ENCODE assay signal across 18 cellular contexts in genomic region chr6:143707702-143708101, GRCh38. TPM values are rescaled to one million over a fixed set of nuclear protein-coding genes. Genes with fewer than 3 reads are reported as not detected.
DNase-seq lines count a peak whose midpoint lies in the region; ATAC-seq and TF ChIP-seq lines count a peak whose summit lies in the region.
"Had no signal": no experiment of that assay in that cellular context is flagged by ENCODE, and none has a peak within 500 bp of the region (broad histone marks: within the 10 kb centered on the region; RNA-seq: fewer than 3 reads in every experiment).

No MANE protein-coding gene starts in this region.

- ATAC-seq in activated T-helper 17 cell treated with anti-CD3 and anti-CD28 coated beads, Interleukin-2, amount 50 U/mL, for 72 hours (replicated peaks): no peak
- ATAC-seq in left lobe of liver: peak; percentile 33
- ATAC-seq: A549 had no signal

- H3K4ac ChIP-seq in H9 (ENCODE audit: low read depth, low read length): no peak overlapping the region

- no peak overlapping the region for H2BK15ac ChIP-seq in H9 (ENCODE audit: low read depth, low read length)

- H3K18ac ChIP-seq in H9 (ENCODE audit: insufficient read length, low read depth, low read length): no peak overlapping the region

- no peak overlapping the region for H4K91ac ChIP-seq in H9 (ENCODE audit: insufficient read length, low read depth, low read length)

- no peaks in the 10 kb centered on the region for H3K27me3 ChIP-seq in H9 (ENCODE audit: insufficient read depth, low read length)
- H3K27me3 ChIP-seq: MG63 had no signal

- peak overlapping the region; percentile 15 to 77 (median 70) for H3K27ac Mint-ChIP-seq in CD14-positive monocyte
- H3K27ac Mint-ChIP-seq in H9: peak overlapping the region; percentile 5 to 25 (median 11); a peak in 3 of 7 replicates
- H3K27ac Mint-ChIP-seq in activated T-helper 17 cell treated with anti-CD3 and anti-CD28 coated beads, Interleukin-2, amount 50 U/mL, for 72 hours: peak overlapping the region; percentile 25
- H3K27ac Mint-ChIP-seq: B cell had no signal

- H2BK12ac ChIP-seq in H9 (ENCODE audit: insufficient read length, low read depth, low read length): no peak overlapping the region

- H3K9me3 ChIP-seq in H9 (ENCODE audit: control insufficient read depth, low read depth, low read length): no peaks in the 10 kb centered on the region
- H3K9me3 ChIP-seq: A549 had no signal

- WGBS in H9 (ENCODE audit: extremely low coverage, insufficient read length, low lambda C conversion rate): no CpG with 5 or more reads among the region's 3 CpGs

- H3K9me3 Mint-ChIP-seq in CD14-positive monocyte (peaks cover 2 to 9% (median 4%) of the 10 kb centered on the region in 7 donors), H9 (peaks cover 12 to 15% of the 10 kb centered on the region in 2 experiments; a peak in 3 of 5 replicates)
- H3K9me3 Mint-ChIP-seq in activated T-helper 17 cell treated with anti-CD3 and anti-CD28 coated beads, Interleukin-2, amount 50 U/mL, for 72 hours: no peaks in the 10 kb centered on the region

- no peaks in the 10 kb centered on the region for H3K23me2 ChIP-seq in H9 (ENCODE audit: insufficient read length, low read depth, low read length, poor library complexity, severe bottlenecking)

- no peak overlapping the region for H3K23ac ChIP-seq in H9 (ENCODE audit: insufficient read length, low read depth, low read length)

- no peak overlapping the region for H2BK5ac ChIP-seq in H9 (ENCODE audit: insufficient read length, low read length)

- DNase-seq in CD14-positive monocyte (ENCODE audit: low spot score) (no peak), H9 (no peak), left lobe of liver (ENCODE audit: low spot score) (no peak), cerebellar cortex (ENCODE audit: low spot score) (no peak), HuH-7.5 (ENCODE audit: low spot score) (no peak)
- no peak for DNase-seq in stimulated activated CD8-positive, alpha-beta memory T cell treated with anti-CD3 and anti-CD28 coated beads, Interleukin-4, amount 100 ng/mL, for 48 hours
- DNase-seq: CD4-positive, CD25-positive, alpha-beta regulatory T cell; EL; MG63; NCI-H1092 treated with DMSO at 0.1 percent for 48 hours; NCI-H146; NCI-H2029; NCI-H2171; NCI-H524 treated with DMSO at 0.1 percent for 48 hours; NCI-H82 had no signal

- H4K20me1 ChIP-seq in H9 (ENCODE audit: control insufficient read depth, insufficient read depth, insufficient read length): no peaks in the 10 kb centered on the region

- TF ChIP-seq CTCF in CD14-positive monocyte (IDR thresholded peaks at IDR 0.05): no peak
- no peak for TF ChIP-seq CTCF in H9 (conservative IDR thresholded peaks at IDR 0.05)

- no peak overlapping the region for H2AFZ ChIP-seq in H9 (ENCODE audit: low read length)

- H3K4me2 ChIP-seq in H9 (ENCODE audit: insufficient read depth, insufficient read length, low read length): no peak overlapping the region
- H3K4me2 ChIP-seq: A549 had no signal

- no peak overlapping the region for H4K8ac ChIP-seq in H9 (replicated peaks; ENCODE audit: insufficient read length, low read depth, low read length)

- no peak overlapping the region for H3K14ac ChIP-seq in H9 (ENCODE audit: insufficient read depth, low read length)

- H3K4me3 Mint-ChIP-seq in CD14-positive monocyte (no peak overlapping the region), H9 (no peak overlapping the region)
- no peak overlapping the region for H3K4me3 Mint-ChIP-seq in activated T-helper 17 cell treated with anti-CD3 and anti-CD28 coated beads, Interleukin-2, amount 50 U/mL, for 72 hours
- H3K4me3 Mint-ChIP-seq: B cell; CD4-positive, CD25-positive, alpha-beta regulatory T cell had no signal

- no peak overlapping the region for H4K5ac ChIP-seq in H9 (ENCODE audit: insufficient read length, low read depth, low read length)

- H3K27me3 Mint-ChIP-seq in CD14-positive monocyte (ENCODE audit: low read depth in 3 of 3) (no peaks in the 10 kb centered on the region), H9 (ENCODE audit: low read depth) (no peaks in the 10 kb centered on the region)
- no peaks in the 10 kb centered on the region for H3K27me3 Mint-ChIP-seq in activated T-helper 17 cell treated with anti-CD3 and anti-CD28 coated beads, Interleukin-2, amount 50 U/mL, for 72 hours
- H3K27me3 Mint-ChIP-seq: B cell; CD4-positive, CD25-positive, alpha-beta regulatory T cell had no signal

- H3K4me1 Mint-ChIP-seq in CD14-positive monocyte (peaks cover 45% of the 10 kb centered on the region), H9 (peaks cover 10 to 16% of the 10 kb centered on the region in 2 experiments)
- peaks cover 14% of the 10 kb centered on the region for H3K4me1 Mint-ChIP-seq in activated T-helper 17 cell treated with anti-CD3 and anti-CD28 coated beads, Interleukin-2, amount 50 U/mL, for 72 hours

- H3T11ph ChIP-seq in H9 (ENCODE audit: low read length): no peak overlapping the region

- H3K36me3 Mint-ChIP-seq in CD14-positive monocyte: peaks cover 5 to 11% of the 10 kb centered on the region in 2 donors
- peaks cover 25 to 41% (median 27%) of the 10 kb centered on the region in 3 experiments for H3K36me3 Mint-ChIP-seq in H9 (ENCODE audit: insufficient read depth in 1 of 3, low read depth in 3 of 3)
- peaks cover 4% of the 10 kb centered on the region for H3K36me3 Mint-ChIP-seq in activated T-helper 17 cell treated with anti-CD3 and anti-CD28 coated beads, Interleukin-2, amount 50 U/mL, for 72 hours (ENCODE audit: low read depth)

- intact Hi-C loops in CD14-positive monocyte (cut with micrococcal nuclease): no loop called here

- no peaks in the 10 kb centered on the region for H3K4me1 ChIP-seq in H9 (ENCODE audit: insufficient read depth, low read length)
- H3K4me1 ChIP-seq: A549 had no signal

- H3K27ac ChIP-seq in H9 (ENCODE audit: insufficient read length, low read depth, low read length): no peak overlapping the region
- H3K27ac ChIP-seq: A549 had no signal

- no peak overlapping the region for H2BK120ac ChIP-seq in H9 (ENCODE audit: low read depth, low read length, poor library complexity, severe bottlenecking)

- H3K9ac ChIP-seq in H9 (ENCODE audit: extremely low read depth, insufficient read length, low read length): no peak overlapping the region

- no peaks in the 10 kb centered on the region; the same call in 1 of the 2 replicates for H3K79me2 ChIP-seq in H9 (ENCODE audit: insufficient read depth, low read length)

- no peak overlapping the region for H3K56ac ChIP-seq in H9 (ENCODE audit: insufficient read length, low read depth, low read length)

- no peak overlapping the region for H2BK20ac ChIP-seq in H9 (ENCODE audit: low read depth, low read length, poor library complexity, severe bottlenecking)

- peaks cover 7% of the 10 kb centered on the region for H3K79me1 ChIP-seq in H9 (ENCODE audit: insufficient read depth, low read depth, low read length, poor library complexity, severe bottlenecking)

- H2AK5ac ChIP-seq in H9 (ENCODE audit: insufficient read length, low read length): no peak overlapping the region

RNA-seq across cellular contexts. Expression of gene PHACTR2, which starts 29.9 kb away (rescaled TPM):
- polyA plus RNA-seq in CD14-positive monocyte: 10 to 100 TPM in 1 of 2 donors, 1 to 10 TPM in 1; 9.6 to 11.6 TPM
- total RNA-seq in H9 (2021): 128 and 131 TPM in 2 replicates
- 10 to 100 TPM; 32.5 to 33.7 TPM for total RNA-seq in activated T-helper 17 cell treated with anti-CD3 and anti-CD28 coated beads, Interleukin-2, amount 50 U/mL, for 72 hours
- 20.0 TPM for total RNA-seq in left lobe of liver

Comparison
In these comparisons a context has a peak if more than half of its experiments do, and no peak if none do; other contexts are left out.
1. H3K27ac Mint-ChIP-seq: peak in every context shown above with its lines; median percentile 70 in CD14-positive monocyte; 25 in activated T-helper 17 cell treated with anti-CD3 and anti-CD28 coated beads, Interleukin-2, amount 50 U/mL, for 72 hours; 11 in H9.